ENCODE assay signal across 15 cellular contexts in genomic region chr16:31067342-31067741, GRCh38. TPM values are rescaled to one million over a fixed set of nuclear protein-coding genes. Genes with fewer than 3 reads are reported as not detected.
DNase-seq lines count a peak whose midpoint lies in the region; ATAC-seq, FAIRE-seq and TF ChIP-seq lines count a peak whose summit lies in the region.
"Had no signal": no experiment of that assay in that cellular context is flagged by ENCODE, and none has a peak within 500 bp of the region (broad histone marks: within the 10 kb centered on the region; RNA-seq: fewer than 3 reads in every experiment).

No MANE protein-coding gene starts in this region.

- no peaks in the 10 kb centered on the region for H4K20me1 ChIP-seq in HepG2 (ENCODE audit: insufficient read depth, low read length)

- DNase-seq in HepG2 (ENCODE audit: low spot score): no peak
- DNase-seq in right lobe of liver: no peak
- DNase-seq in immature natural killer cell: no peak
- no peak for DNase-seq in T-helper 2 cell
- DNase-seq in COLO829 (ENCODE audit: low spot score): no peak
- DNase-seq: Caco-2; CD8-positive, alpha-beta memory T cell; GM23248 had no signal

- H3K4me3 ChIP-seq in HepG2 (replicated peaks in 1 of 3; ENCODE audit: insufficient read depth in 1 of 3, low read depth in 2 of 3, low read length in 3 of 3) (no peak overlapping the region), right lobe of liver (no peak overlapping the region)
- H3K4me3 ChIP-seq: BLaER1 treated with 17β-estradiol and CSF1 and Interleukin-3, amounts not matched to agents 10 nM and 100 nM; GM23248; HAP-1 had no signal

- H3K27me3 ChIP-seq in HepG2 (ENCODE audit: control insufficient read depth in 1 of 2, insufficient read depth in 2 of 2, low read length in 2 of 2): no peaks in the 10 kb centered on the region; a peak in 1 of 5 replicates
- H3K27me3 ChIP-seq in right lobe of liver: no peaks in the 10 kb centered on the region
- H3K27me3 ChIP-seq: BLaER1 treated with 17β-estradiol and CSF1 and Interleukin-3, amounts not matched to agents 10 nM and 100 nM had no signal

- H3K36me3 Mint-ChIP-seq in immature natural killer cell: peaks cover 0 to 3% (median 0%) of the 10 kb centered on the region in 3 donors
- peaks cover 21% of the 10 kb centered on the region for H3K36me3 Mint-ChIP-seq in stimulated activated memory B cell treated with anti-CD40 and anti-IgM and Interleukin-4, amounts not matched to agents 10 μg/mL and 1 μg/mL and 100 μg/mL, for 72 hours

- H3K4me1 ChIP-seq in HepG2 (ENCODE audit: insufficient read depth, low read length): peaks cover 12% of the 10 kb centered on the region
- peaks cover 0 to 6% (median 0%) of the 10 kb centered on the region in 4 donors for H3K4me1 ChIP-seq in right lobe of liver

- no peak for TF ChIP-seq POLR2A in HepG2 (IDR thresholded peaks at IDR 0.05; ENCODE audit: insufficient read depth in 1 of 2, low read depth in 2 of 2, low read length in 2 of 2)
- no peak for TF ChIP-seq POLR2A in right lobe of liver (IDR thresholded peaks at IDR 0.05)

- H3K27ac ChIP-seq in HepG2 (ENCODE audit: extremely low read length, insufficient read depth, low read length) (no peak overlapping the region), right lobe of liver (no peak overlapping the region)
- H3K27ac ChIP-seq: BLaER1 treated with 17β-estradiol and CSF1 and Interleukin-3, amounts not matched to agents 10 nM and 100 nM; GM23248 had no signal

- H3K9me3 ChIP-seq in HepG2 (ENCODE audit: low read length): no peaks in the 10 kb centered on the region
- no peaks in the 10 kb centered on the region for H3K9me3 ChIP-seq in right lobe of liver
- H3K9me3 ChIP-seq: BLaER1 treated with 17β-estradiol and CSF1 and Interleukin-3, amounts not matched to agents 10 nM and 100 nM; Caco-2; HAP-1 had no signal

- CTCF ChIA-PET in HepG2 (lab: Yijun Ruan, JAX; ENCODE audit: low intra/inter-chr PET ratio, low total read pairs): no interaction called here

- WGBS in HepG2 (ENCODE audit: low lambda C conversion rate): 84% methylated on average over 3 of the region's 3 CpGs
- 93% methylated on average over 3 of the region's 3 CpGs for WGBS in right lobe of liver (ENCODE audit: insufficient coverage, low coverage, low lambda C conversion rate, missing lambda C conversion rate)

- in situ Hi-C loops in HepG2 (cut with HindIII; ENCODE audit: extremely low pct_ligation_motif_present, low pct_unique_long_range_greater_than_20kb): no loop called here

- intact Hi-C loops in HepG2 (cut with micrococcal nuclease; ENCODE audit: unreplicated experiment): no loop called here
- intact Hi-C loops in right lobe of liver (cut with DNase I): no loop called here

- peaks cover 5 to 13% of the 10 kb centered on the region in 2 experiments; a peak in 4 of 5 replicates for H3K36me3 ChIP-seq in HepG2 (replicated peaks in 1 of 2; ENCODE audit: control insufficient read depth in 1 of 2, insufficient read depth in 2 of 2, low read length in 2 of 2)
- no peaks in the 10 kb centered on the region for H3K36me3 ChIP-seq in right lobe of liver

- no peak overlapping the region for H3K4me2 ChIP-seq in HepG2 (ENCODE audit: low read depth, low read length)

- H2AFZ ChIP-seq in HepG2 (ENCODE audit: low read length): no peak overlapping the region
- H2AFZ ChIP-seq: GM23248 had no signal

- peaks cover 34% of the 10 kb centered on the region for H3K79me2 ChIP-seq in HepG2 (ENCODE audit: insufficient read depth, low read length)

- no TSS peak for BruUV-seq in HepG2 (replicated peaks; lab: Mats Ljungman, UMichigan)

- no peak for TF ChIP-seq EP300 in HepG2 (IDR thresholded peaks at IDR 0.05; ENCODE audit: low read depth in 2 of 2, low read length in 2 of 2)
- TF ChIP-seq EP300 in HepG2 (CRISPR knock-in tag; IDR thresholded peaks at IDR 0.05; ENCODE audit: borderline replicate concordance): no peak

- no peak overlapping the region for H3K4me3 Mint-ChIP-seq in immature natural killer cell
- no peak overlapping the region for H3K4me3 Mint-ChIP-seq in stimulated activated memory B cell treated with anti-CD40 and anti-IgM and Interleukin-4, amounts not matched to agents 10 μg/mL and 1 μg/mL and 100 μg/mL, for 72 hours
- H3K4me3 Mint-ChIP-seq: B cell; CD8-positive, alpha-beta memory T cell had no signal

- no peak for TF ChIP-seq RAD21 in HepG2 (CRISPR knock-in tag; IDR thresholded peaks at IDR 0.05)

- peak overlapping the region in 5 of 6 donors; percentile 54 to 81 (median 69) for H3K27ac Mint-ChIP-seq in immature natural killer cell
- peak overlapping the region; percentile 71 for H3K27ac Mint-ChIP-seq in stimulated activated memory B cell treated with anti-CD40 and anti-IgM and Interleukin-4, amounts not matched to agents 10 μg/mL and 1 μg/mL and 100 μg/mL, for 72 hours
- H3K27ac Mint-ChIP-seq: B cell had no signal

- peaks cover 6 to 7% (median 6%) of the 10 kb centered on the region in 3 donors for H3K27me3 Mint-ChIP-seq in immature natural killer cell (ENCODE audit: low read depth in 3 of 3)
- no peaks in the 10 kb centered on the region for H3K27me3 Mint-ChIP-seq in stimulated activated memory B cell treated with anti-CD40 and anti-IgM and Interleukin-4, amounts not matched to agents 10 μg/mL and 1 μg/mL and 100 μg/mL, for 72 hours
- H3K27me3 Mint-ChIP-seq: B cell; CD8-positive, alpha-beta memory T cell had no signal

- no peak for FAIRE-seq in HepG2 (lab: Jason Lieb, UNC)
- FAIRE-seq: D721Med, G401.6, GM12891 had no signal

- TF ChIP-seq CTCF in HepG2 (CRISPR knock-in tag; IDR thresholded peaks at IDR 0.05): no peak
- TF ChIP-seq CTCF in right lobe of liver (IDR thresholded peaks at IDR 0.05): no peak

- no peaks in the 10 kb centered on the region for H3K9me3 Mint-ChIP-seq in immature natural killer cell
- H3K9me3 Mint-ChIP-seq in stimulated activated memory B cell treated with anti-CD40 and anti-IgM and Interleukin-4, amounts not matched to agents 10 μg/mL and 1 μg/mL and 100 μg/mL, for 72 hours: no peaks in the 10 kb centered on the region
- H3K9me3 Mint-ChIP-seq: CD8-positive, alpha-beta memory T cell had no signal

- H3K9ac ChIP-seq in HepG2 (ENCODE audit: insufficient read depth, low read depth, low read length): no peak overlapping the region
- H3K9ac ChIP-seq: BLaER1 treated with 17β-estradiol and CSF1 and Interleukin-3, amounts not matched to agents 10 nM and 100 nM; GM23248 had no signal

- ATAC-seq in HepG2 (no peak), right lobe of liver (no peak)
- ATAC-seq in stimulated activated memory B cell treated with anti-CD40 and anti-IgM and Interleukin-4, amounts not matched to agents 10 μg/mL and 1 μg/mL and 100 μg/mL, for 72 hours: no peak

- H3K4me1 Mint-ChIP-seq in immature natural killer cell: peaks cover 61 to 71% of the 10 kb centered on the region in 2 donors
- peaks cover 28% of the 10 kb centered on the region for H3K4me1 Mint-ChIP-seq in stimulated activated memory B cell treated with anti-CD40 and anti-IgM and Interleukin-4, amounts not matched to agents 10 μg/mL and 1 μg/mL and 100 μg/mL, for 72 hours

- POLR2A ChIA-PET in HepG2 (lab: Yijun Ruan, JAX): interaction anchor here (1.8 kb wide), 1 partner anchor 51 kb away, joined by 6 read pairs; no protein-coding TSS in a partner anchor

RNA-seq across cellular contexts. Expression of gene ZNF668, which starts 6.7 kb away (rescaled TPM):
- total RNA-seq in HepG2 (2016; rRNA removed; fragmentation: Illumina TruSeq; extraction: Trizol) (7.5 and 9.8 TPM in 2 replicates), right lobe of liver (1 to 10 TPM; 2.0 to 4.6 (median 3.5) TPM)
- 1.9 and 3.1 TPM in 2 replicates for total RNA-seq in HepG2 (2016; cell fraction: cytosol; rRNA removed; fragmentation: Illumina TruSeq; extraction: Trizol; ENCODE audit: low read depth)
- 6.4 and 9.6 TPM in 2 replicates for total RNA-seq in HepG2 (2016; cell fraction: insoluble cytoplasmic fraction; rRNA removed; fragmentation: Illumina TruSeq; extraction: Trizol)
- 4.6 and 4.9 TPM in 2 replicates for total RNA-seq in HepG2 (2016; cell fraction: membrane; rRNA removed; fragmentation: Illumina TruSeq; extraction: Trizol)
- 6.1 and 6.8 TPM in 2 replicates for total RNA-seq in HepG2 (2016; cell fraction: nucleus; rRNA removed; fragmentation: Illumina TruSeq; extraction: Trizol)
- polyA plus RNA-seq in HepG2 (2011; rRNA removed) (3.8 and 4.0 TPM in 2 replicates), immature natural killer cell (10 to 100 TPM in 2 of 3 donors, 1 to 10 TPM in 1; 6.8 to 17.2 (median 10.1) TPM)
- 3.9 and 6.3 TPM in 2 replicates for polyA plus RNA-seq in HepG2 (2011; cell fraction: cytosol; rRNA removed)
- polyA plus RNA-seq in HepG2 (2011; cell fraction: nucleus; rRNA removed): 8.8 and 11.7 TPM in 2 replicates
- polyA plus RNA-seq in HepG2 (2012): 3.5 and 5.1 TPM in 2 replicates
- 1.0 and 1.1 TPM in 2 replicates for polyA plus RNA-seq in HepG2 (2016; cell fraction: cytosol; fragmentation: Illumina TruSeq; extraction: Trizol; ENCODE audit: low read depth)
- 7.3 and 8.1 TPM in 2 replicates for polyA plus RNA-seq in HepG2 (2016; cell fraction: insoluble cytoplasmic fraction; fragmentation: Illumina TruSeq; extraction: Trizol; ENCODE audit: low read depth)
- polyA plus RNA-seq in HepG2 (2016; cell fraction: membrane; fragmentation: Illumina TruSeq; extraction: Trizol; ENCODE audit: low read depth): 2.8 and 2.9 TPM in 2 replicates
- 8.4 and 9.3 TPM in 2 replicates for polyA plus RNA-seq in HepG2 (2016; cell fraction: nucleus; fragmentation: Illumina TruSeq; extraction: Trizol; ENCODE audit: insufficient read depth, low read depth)
- polyA minus RNA-seq in HepG2 (2011; rRNA and poly(A)+ RNA removed; ENCODE audit: low replicate concordance): 17.4 and 23.8 TPM in 2 replicates
- 4.4 and 4.8 TPM in 2 replicates for polyA minus RNA-seq in HepG2 (2011; cell fraction: cytosol; rRNA and poly(A)+ RNA removed)
- polyA minus RNA-seq in HepG2 (2011; cell fraction: nucleus; rRNA and poly(A)+ RNA removed): 5.5 and 6.5 TPM in 2 replicates

RNA-seq across cellular contexts. Expression of gene ZNF646, which starts 6.9 kb away (rescaled TPM):
- total RNA-seq in HepG2 (2016; rRNA removed; fragmentation: Illumina TruSeq; extraction: Trizol): 7.8 and 10.9 TPM in 2 replicates
- 1.7 and 2.4 TPM in 2 replicates for total RNA-seq in HepG2 (2016; cell fraction: cytosol; rRNA removed; fragmentation: Illumina TruSeq; extraction: Trizol; ENCODE audit: low read depth)
- 6.8 and 11.1 TPM in 2 replicates for total RNA-seq in HepG2 (2016; cell fraction: insoluble cytoplasmic fraction; rRNA removed; fragmentation: Illumina TruSeq; extraction: Trizol)
- 5.0 and 5.3 TPM in 2 replicates for total RNA-seq in HepG2 (2016; cell fraction: membrane; rRNA removed; fragmentation: Illumina TruSeq; extraction: Trizol)
- total RNA-seq in HepG2 (2016; cell fraction: nucleus; rRNA removed; fragmentation: Illumina TruSeq; extraction: Trizol): 14.4 and 16.7 TPM in 2 replicates
- polyA plus RNA-seq in HepG2 (2011; rRNA removed): 3.4 and 4.4 TPM in 2 replicates
- polyA plus RNA-seq in HepG2 (2011; cell fraction: cytosol; rRNA removed): 2.2 and 2.9 TPM in 2 replicates
- polyA plus RNA-seq in HepG2 (2011; cell fraction: nucleus; rRNA removed): 19.6 and 21.3 TPM in 2 replicates
- 5.6 and 5.8 TPM in 2 replicates for polyA plus RNA-seq in HepG2 (2012)
- polyA plus RNA-seq in HepG2 (2016; cell fraction: cytosol; fragmentation: Illumina TruSeq; extraction: Trizol; ENCODE audit: low read depth): 0.38 and 0.43 TPM in 2 replicates
- 3.7 and 4.7 TPM in 2 replicates for polyA plus RNA-seq in HepG2 (2016; cell fraction: insoluble cytoplasmic fraction; fragmentation: Illumina TruSeq; extraction: Trizol; ENCODE audit: low read depth)
- polyA plus RNA-seq in HepG2 (2016; cell fraction: membrane; fragmentation: Illumina TruSeq; extraction: Trizol; ENCODE audit: low read depth): 0.90 and 0.94 TPM in 2 replicates
- 22.6 and 23.3 TPM in 2 replicates for polyA plus RNA-seq in HepG2 (2016; cell fraction: nucleus; fragmentation: Illumina TruSeq; extraction: Trizol; ENCODE audit: insufficient read depth, low read depth)
- polyA minus RNA-seq in HepG2 (2011; rRNA and poly(A)+ RNA removed; ENCODE audit: low replicate concordance): 29.7 and 32.7 TPM in 2 replicates
- polyA minus RNA-seq in HepG2 (2011; cell fraction: cytosol; rRNA and poly(A)+ RNA removed): 4.2 and 5.8 TPM in 2 replicates
- polyA minus RNA-seq in HepG2 (2011; cell fraction: nucleus; rRNA and poly(A)+ RNA removed): 26.1 and 29.9 TPM in 2 replicates
- 1 to 10 TPM; 4.2 to 5.0 (median 4.5) TPM for total RNA-seq in right lobe of liver
- 10 to 100 TPM in 1 of 3 donors, 1 to 10 TPM in 1, under 1 TPM in 1; 0.93 to 11.5 (median 2.5) TPM for polyA plus RNA-seq in immature natural killer cell

RNA-seq across cellular contexts. Expression of gene PRSS53, which starts 21.4 kb away (rescaled TPM):
- total RNA-seq in HepG2 (2016; rRNA removed; fragmentation: Illumina TruSeq; extraction: Trizol): 0.65 and 2.2 TPM in 2 replicates
- 0.61 and 0.62 TPM in 2 replicates for total RNA-seq in HepG2 (2016; cell fraction: cytosol; rRNA removed; fragmentation: Illumina TruSeq; extraction: Trizol; ENCODE audit: low read depth)
- total RNA-seq in HepG2 (2016; cell fraction: insoluble cytoplasmic fraction; rRNA removed; fragmentation: Illumina TruSeq; extraction: Trizol): 0.46 and 2.8 TPM in 2 replicates
- 0.49 and 0.52 TPM in 2 replicates for total RNA-seq in HepG2 (2016; cell fraction: membrane; rRNA removed; fragmentation: Illumina TruSeq; extraction: Trizol)
- total RNA-seq in HepG2 (2016; cell fraction: nucleus; rRNA removed; fragmentation: Illumina TruSeq; extraction: Trizol): 3.2 and 4.5 TPM in 2 replicates
- 6.9 and 7.4 TPM in 2 replicates for polyA plus RNA-seq in HepG2 (2011; rRNA removed)
- 1.0 and 1.6 TPM in 2 replicates for polyA plus RNA-seq in HepG2 (2011; cell fraction: cytosol; rRNA removed)
- 103 and 136 TPM in 2 replicates for polyA plus RNA-seq in HepG2 (2011; cell fraction: nucleus; rRNA removed)
- polyA plus RNA-seq in HepG2 (2012): 3.6 and 7.5 TPM in 2 replicates
- polyA plus RNA-seq in HepG2 (2016; cell fraction: cytosol; fragmentation: Illumina TruSeq; extraction: Trizol; ENCODE audit: low read depth): 0.19 and 0.26 TPM in 2 replicates
- 0.60 TPM in 1 of 2 replicates, not detected in the other for polyA plus RNA-seq in HepG2 (2016; cell fraction: insoluble cytoplasmic fraction; fragmentation: Illumina TruSeq; extraction: Trizol; ENCODE audit: low read depth)
- 0.09 and 0.53 TPM in 2 replicates for polyA plus RNA-seq in HepG2 (2016; cell fraction: membrane; fragmentation: Illumina TruSeq; extraction: Trizol; ENCODE audit: low read depth)
- polyA plus RNA-seq in HepG2 (2016; cell fraction: nucleus; fragmentation: Illumina TruSeq; extraction: Trizol; ENCODE audit: insufficient read depth, low read depth): 6.4 and 11.2 TPM in 2 replicates
- polyA minus RNA-seq in HepG2 (2011; rRNA and poly(A)+ RNA removed; ENCODE audit: low replicate concordance): 2.8 and 9.1 TPM in 2 replicates
- polyA minus RNA-seq in HepG2 (2011; cell fraction: cytosol; rRNA and poly(A)+ RNA removed): 0.49 and 0.70 TPM in 2 replicates
- 21.0 and 21.8 TPM in 2 replicates for polyA minus RNA-seq in HepG2 (2011; cell fraction: nucleus; rRNA and poly(A)+ RNA removed)
- total RNA-seq in right lobe of liver: 10 to 100 TPM in 1 of 6 experiments, 1 to 10 TPM in 5; 2.3 to 14.8 (median 3.9) TPM
- polyA plus RNA-seq in immature natural killer cell: 1 to 10 TPM in 1 of 3 donors, under 1 TPM in 2; 0.27 to 1.4 (median 0.63) TPM

RNA-seq across cellular contexts. Expression of gene VKORC1, which starts 27.3 kb away (rescaled TPM):
- total RNA-seq in HepG2 (2016; rRNA removed; fragmentation: Illumina TruSeq; extraction: Trizol): 92.1 and 141 TPM in 2 replicates
- 108 and 123 TPM in 2 replicates for total RNA-seq in HepG2 (2016; cell fraction: cytosol; rRNA removed; fragmentation: Illumina TruSeq; extraction: Trizol; ENCODE audit: low read depth)
- 100 and 140 TPM in 2 replicates for total RNA-seq in HepG2 (2016; cell fraction: insoluble cytoplasmic fraction; rRNA removed; fragmentation: Illumina TruSeq; extraction: Trizol)
- total RNA-seq in HepG2 (2016; cell fraction: membrane; rRNA removed; fragmentation: Illumina TruSeq; extraction: Trizol): 83.8 and 103 TPM in 2 replicates
- total RNA-seq in HepG2 (2016; cell fraction: nucleus; rRNA removed; fragmentation: Illumina TruSeq; extraction: Trizol): 94.6 and 113 TPM in 2 replicates
- 613 and 615 TPM in 2 replicates for polyA plus RNA-seq in HepG2 (2011; rRNA removed)
- polyA plus RNA-seq in HepG2 (2011; cell fraction: cytosol; rRNA removed): 980 and 1,226 TPM in 2 replicates
- polyA plus RNA-seq in HepG2 (2011; cell fraction: nucleus; rRNA removed): 399 and 426 TPM in 2 replicates
- 226 and 325 TPM in 2 replicates for polyA plus RNA-seq in HepG2 (2012)
- polyA plus RNA-seq in HepG2 (2016; cell fraction: cytosol; fragmentation: Illumina TruSeq; extraction: Trizol; ENCODE audit: low read depth): 88.3 and 112 TPM in 2 replicates
- polyA plus RNA-seq in HepG2 (2016; cell fraction: insoluble cytoplasmic fraction; fragmentation: Illumina TruSeq; extraction: Trizol; ENCODE audit: low read depth): 134 and 149 TPM in 2 replicates
- 106 and 112 TPM in 2 replicates for polyA plus RNA-seq in HepG2 (2016; cell fraction: membrane; fragmentation: Illumina TruSeq; extraction: Trizol; ENCODE audit: low read depth)
- polyA plus RNA-seq in HepG2 (2016; cell fraction: nucleus; fragmentation: Illumina TruSeq; extraction: Trizol; ENCODE audit: insufficient read depth, low read depth): 220 and 229 TPM in 2 replicates
- polyA minus RNA-seq in HepG2 (2011; rRNA and poly(A)+ RNA removed; ENCODE audit: low replicate concordance): 450 and 1,230 TPM in 2 replicates
- polyA minus RNA-seq in HepG2 (2011; cell fraction: cytosol; rRNA and poly(A)+ RNA removed): 139 and 156 TPM in 2 replicates
- 91.0 and 99.1 TPM in 2 replicates for polyA minus RNA-seq in HepG2 (2011; cell fraction: nucleus; rRNA and poly(A)+ RNA removed)
- 100 to 1,000 TPM; 102 to 297 (median 199) TPM for total RNA-seq in right lobe of liver
- polyA plus RNA-seq in immature natural killer cell: 100 to 1,000 TPM; 114 to 164 (median 116) TPM

RNA-seq across cellular contexts. Expression of gene STX4, which starts 34.0 kb away (rescaled TPM):
- total RNA-seq in HepG2 (2016; rRNA removed; fragmentation: Illumina TruSeq; extraction: Trizol) (29.2 and 31.3 TPM in 2 replicates), right lobe of liver (10 to 100 TPM; 18.8 to 52.8 (median 23.6) TPM)
- 10.9 and 11.8 TPM in 2 replicates for total RNA-seq in HepG2 (2016; cell fraction: cytosol; rRNA removed; fragmentation: Illumina TruSeq; extraction: Trizol; ENCODE audit: low read depth)
- 28.3 and 29.6 TPM in 2 replicates for total RNA-seq in HepG2 (2016; cell fraction: insoluble cytoplasmic fraction; rRNA removed; fragmentation: Illumina TruSeq; extraction: Trizol)
- total RNA-seq in HepG2 (2016; cell fraction: membrane; rRNA removed; fragmentation: Illumina TruSeq; extraction: Trizol): 18.1 and 22.6 TPM in 2 replicates
- 23.9 and 30.7 TPM in 2 replicates for total RNA-seq in HepG2 (2016; cell fraction: nucleus; rRNA removed; fragmentation: Illumina TruSeq; extraction: Trizol)
- polyA plus RNA-seq in HepG2 (2011; rRNA removed) (34.6 and 37.0 TPM in 2 replicates), immature natural killer cell (10 to 100 TPM; 31.3 to 46.4 (median 33.3) TPM)
- 23.2 and 23.7 TPM in 2 replicates for polyA plus RNA-seq in HepG2 (2011; cell fraction: cytosol; rRNA removed)
- polyA plus RNA-seq in HepG2 (2011; cell fraction: nucleus; rRNA removed): 109 and 115 TPM in 2 replicates
- polyA plus RNA-seq in HepG2 (2012): 36.9 and 43.1 TPM in 2 replicates
- polyA plus RNA-seq in HepG2 (2016; cell fraction: cytosol; fragmentation: Illumina TruSeq; extraction: Trizol; ENCODE audit: low read depth): 14.1 and 15.4 TPM in 2 replicates
- polyA plus RNA-seq in HepG2 (2016; cell fraction: insoluble cytoplasmic fraction; fragmentation: Illumina TruSeq; extraction: Trizol; ENCODE audit: low read depth): 43.9 and 44.6 TPM in 2 replicates
- 22.4 and 26.1 TPM in 2 replicates for polyA plus RNA-seq in HepG2 (2016; cell fraction: membrane; fragmentation: Illumina TruSeq; extraction: Trizol; ENCODE audit: low read depth)
- 94.3 and 107 TPM in 2 replicates for polyA plus RNA-seq in HepG2 (2016; cell fraction: nucleus; fragmentation: Illumina TruSeq; extraction: Trizol; ENCODE audit: insufficient read depth, low read depth)
- 23.8 and 35.4 TPM in 2 replicates for polyA minus RNA-seq in HepG2 (2011; rRNA and poly(A)+ RNA removed; ENCODE audit: low replicate concordance)
- polyA minus RNA-seq in HepG2 (2011; cell fraction: cytosol; rRNA and poly(A)+ RNA removed): 7.3 and 10.4 TPM in 2 replicates
- 17.5 and 20.7 TPM in 2 replicates for polyA minus RNA-seq in HepG2 (2011; cell fraction: nucleus; rRNA and poly(A)+ RNA removed)
